8 cellular contexts compared by ENCODE assay signal in the genomic region with DNA sequence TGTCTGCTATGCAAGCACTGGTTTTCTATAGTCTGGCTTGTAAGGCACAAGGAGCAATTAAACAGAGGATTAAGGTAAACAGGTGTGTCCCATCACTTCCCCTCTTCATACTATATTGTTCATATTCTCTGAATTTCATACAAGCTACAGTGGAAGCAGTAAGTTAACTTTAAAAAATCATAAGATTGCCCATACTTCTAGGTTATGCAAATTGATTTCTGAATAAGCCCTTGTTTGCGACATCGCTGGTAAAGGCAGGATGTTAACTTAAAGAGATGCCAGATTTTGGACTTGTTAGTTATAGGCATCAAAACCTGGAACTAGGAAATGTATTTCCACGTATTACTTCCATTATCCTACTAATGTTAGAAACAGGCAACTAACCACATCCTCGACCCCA. TPM values are rescaled to one million over a fixed set of nuclear protein-coding genes. Genes with fewer than 3 reads are reported as not detected.
A peak's percentile ranks its signal among the peaks of the same experiment; 100 is the strongest.
DNase-seq lines count a peak whose midpoint lies in the region; ATAC-seq lines count a peak whose summit lies in the region.

No MANE protein-coding gene starts in this region.

- no peaks in the 10 kb centered on the region for H3K27me3 Mint-ChIP-seq in activated CD4-positive, alpha-beta T cell treated with anti-CD3 and anti-CD28 coated beads, Interleukin-2, amount 10 ng/mL, durations not matched to agents 24 days and 14 days
- peaks cover 1% of the 10 kb centered on the region for H3K27me3 Mint-ChIP-seq in activated CD4-positive, alpha-beta memory T cell treated with anti-CD3 and anti-CD28 coated beads for 36 hours
- peaks cover 2 to 5% (median 2%) of the 10 kb centered on the region in 3 donors for H3K27me3 Mint-ChIP-seq in immature natural killer cell (ENCODE audit: low read depth in 3 of 3)

- POLR2A ChIA-PET in activated CD4-positive, alpha-beta memory T cell treated with anti-CD3 and anti-CD28 coated beads for 36 hours (lab: Charles Lee), result interaction anchor here (0.7 to 3.3 kb wide), 12 partner anchors 9 to 131 kb away, joined by 4 to 15 read pairs (median 6); no protein-coding TSS in a partner anchor

- peak overlapping the region; percentile 85 for H3K4me3 Mint-ChIP-seq in activated CD4-positive, alpha-beta T cell treated with anti-CD3 and anti-CD28 coated beads, Interleukin-2, amount 10 ng/mL, durations not matched to agents 24 days and 14 days
- peak overlapping the region; percentile 82 for H3K4me3 Mint-ChIP-seq in activated CD4-positive, alpha-beta memory T cell treated with anti-CD3 and anti-CD28 coated beads for 36 hours
- peak overlapping the region; percentile 91 to 96 (median 92) for H3K4me3 Mint-ChIP-seq in immature natural killer cell

- H3K9me3 Mint-ChIP-seq in activated CD4-positive, alpha-beta T cell treated with anti-CD3 and anti-CD28 coated beads, Interleukin-2, amount 10 ng/mL, durations not matched to agents 24 days and 14 days, result no peaks in the 10 kb centered on the region
- H3K9me3 Mint-ChIP-seq in activated CD4-positive, alpha-beta memory T cell treated with anti-CD3 and anti-CD28 coated beads for 36 hours, result no peaks in the 10 kb centered on the region
- no peaks in the 10 kb centered on the region for H3K9me3 Mint-ChIP-seq in immature natural killer cell

- H3K36me3 Mint-ChIP-seq in activated CD4-positive, alpha-beta T cell treated with anti-CD3 and anti-CD28 coated beads, Interleukin-2, amount 10 ng/mL, durations not matched to agents 24 days and 14 days (ENCODE audit: low read depth), result peaks cover 10% of the 10 kb centered on the region
- peaks cover 19% of the 10 kb centered on the region for H3K36me3 Mint-ChIP-seq in activated CD4-positive, alpha-beta memory T cell treated with anti-CD3 and anti-CD28 coated beads for 36 hours
- no peaks in the 10 kb centered on the region for H3K36me3 Mint-ChIP-seq in immature natural killer cell

- ATAC-seq in HG03457 (IDR thresholded peaks at IDR 0.05; ENCODE audit: unreplicated experiment), result no peak

- peak overlapping the region; percentile 93 for H3K27ac Mint-ChIP-seq in activated CD4-positive, alpha-beta T cell treated with anti-CD3 and anti-CD28 coated beads, Interleukin-2, amount 10 ng/mL, durations not matched to agents 24 days and 14 days
- H3K27ac Mint-ChIP-seq in activated CD4-positive, alpha-beta memory T cell treated with anti-CD3 and anti-CD28 coated beads for 36 hours, result peak overlapping the region; percentile 81
- H3K27ac Mint-ChIP-seq in immature natural killer cell, result peak overlapping the region; percentile 69 to 93 (median 88)

- H3K4me1 Mint-ChIP-seq in activated CD4-positive, alpha-beta T cell treated with anti-CD3 and anti-CD28 coated beads, Interleukin-2, amount 10 ng/mL, durations not matched to agents 24 days and 14 days, result peaks cover 36% of the 10 kb centered on the region
- H3K4me1 Mint-ChIP-seq in activated CD4-positive, alpha-beta memory T cell treated with anti-CD3 and anti-CD28 coated beads for 36 hours (ENCODE audit: low read depth), result peaks cover 36% of the 10 kb centered on the region
- peaks cover 40 to 47% of the 10 kb centered on the region in 2 donors for H3K4me1 Mint-ChIP-seq in immature natural killer cell

- no peak for DNase-seq in activated CD4-positive, alpha-beta T cell treated with anti-CD3 and anti-CD28 coated beads, Interleukin-2, amount 10 ng/mL, durations not matched to agents 24 days and 14 days
- DNase-seq in activated CD4-positive, alpha-beta T cell treated with anti-CD3 and anti-CD28 coated beads, Interleukin-2, amount 50 U/mL, for 4 hours, result no peak
- no peak for DNase-seq in activated CD4-positive, alpha-beta memory T cell treated with anti-CD3 and anti-CD28 coated beads for 36 hours
- DNase-seq in immature natural killer cell (no peak), superior temporal gyrus (ENCODE audit: extremely low spot score) (peak; percentile 55), C1 segment of cervical spinal cord (lab: John Stamatoyannopoulos, UW) (no peak), cortex of kidney (lab: John Stamatoyannopoulos, UW) (no peak)

- CTCF ChIA-PET in activated CD4-positive, alpha-beta memory T cell treated with anti-CD3 and anti-CD28 coated beads for 36 hours (lab: Charles Lee), result interaction anchor here (0.6 to 4.2 kb wide), 18 partner anchors 8 to 140 kb away, joined by 3 to 37 read pairs (median 6); no protein-coding TSS in a partner anchor

- intact Hi-C loops in activated CD4-positive, alpha-beta T cell treated with anti-CD3 and anti-CD28 coated beads, Interleukin-2, amount 10 ng/mL, durations not matched to agents 24 days and 14 days (cut with micrococcal nuclease), result loop anchor here (2.0 to 5.0 kb wide), 2 partner anchors 26 to 928 kb away; a partner anchor contains a TSS
- intact Hi-C loops in activated CD4-positive, alpha-beta memory T cell treated with anti-CD3 and anti-CD28 coated beads for 36 hours (cut with micrococcal nuclease), result loop anchor here (1.0 kb wide), 1 partner anchor 15 kb away; no protein-coding TSS in a partner anchor

RNA-seq across cellular contexts. Expression of a gene that starts 1.0 kb away (rescaled TPM):
- total RNA-seq in activated CD4-positive, alpha-beta T cell treated with anti-CD3 and anti-CD28 coated beads, Interleukin-2, amount 10 ng/mL, durations not matched to agents 24 days and 14 days, result 40.3 and 40.6 TPM in 2 replicates
- total RNA-seq in activated CD4-positive, alpha-beta memory T cell treated with anti-CD3 and anti-CD28 coated beads for 36 hours, result 10 to 100 TPM; 32.7 to 33.3 TPM
- polyA plus RNA-seq in immature natural killer cell, result 10 to 100 TPM in 2 of 3 donors, 1 to 10 TPM in 1; 9.3 to 32.4 (median 20.6) TPM
